ENCODE assay signal across 13 cellular contexts in genomic region chr7:66554326-66554725, GRCh38.
"Had no signal": no experiment of that assay in that cellular context is flagged by ENCODE, and none has a peak within 500 bp of the region (broad histone marks: within the 10 kb centered on the region; RNA-seq: fewer than 3 reads in every experiment).

No MANE protein-coding gene starts in this region.

- H3K27me3 Mint-ChIP-seq: activated CD4-positive, alpha-beta memory T cell treated with anti-CD3 and anti-CD28 coated beads, Interleukin-2, amount 10 ng/mL, durations not matched to agents 7 days and 5 days; stimulated activated naive CD8-positive, alpha-beta T cell treated with anti-CD3 and anti-CD28 coated beads, Interleukin-15, amount 100 ng/mL, for 72 hours had no signal

- ATAC-seq: natural killer cell; stimulated activated naive CD8-positive, alpha-beta T cell treated with anti-CD3 and anti-CD28 coated beads, Interleukin-15, amount 100 ng/mL, for 72 hours had no signal

- H3K9me3 ChIP-seq: SJCRH30, thyroid gland had no signal

- H3K4me3 Mint-ChIP-seq: activated CD4-positive, alpha-beta memory T cell treated with anti-CD3 and anti-CD28 coated beads, Interleukin-2, amount 10 ng/mL, durations not matched to agents 7 days and 5 days; immature natural killer cell; natural killer cell; stimulated activated naive CD8-positive, alpha-beta T cell treated with anti-CD3 and anti-CD28 coated beads, Interleukin-15, amount 100 ng/mL, for 72 hours had no signal

- H3K27me3 ChIP-seq: SJCRH30, thyroid gland had no signal

- H3K27ac ChIP-seq: SJCRH30, thyroid gland had no signal

- H3K27ac Mint-ChIP-seq: activated CD4-positive, alpha-beta memory T cell treated with anti-CD3 and anti-CD28 coated beads, Interleukin-2, amount 10 ng/mL, durations not matched to agents 7 days and 5 days; stimulated activated naive CD8-positive, alpha-beta T cell treated with anti-CD3 and anti-CD28 coated beads, Interleukin-15, amount 100 ng/mL, for 72 hours had no signal

- H3K9me3 Mint-ChIP-seq: activated CD4-positive, alpha-beta memory T cell treated with anti-CD3 and anti-CD28 coated beads, Interleukin-2, amount 10 ng/mL, durations not matched to agents 7 days and 5 days; immature natural killer cell; natural killer cell; stimulated activated naive CD8-positive, alpha-beta T cell treated with anti-CD3 and anti-CD28 coated beads, Interleukin-15, amount 100 ng/mL, for 72 hours had no signal

- H3K36me3 Mint-ChIP-seq: natural killer cell had no signal

- H3K4me1 ChIP-seq: SJCRH30 had no signal

- H3K4me3 ChIP-seq: lung, SJCRH30, thyroid gland had no signal

- DNase-seq: activated CD4-positive, alpha-beta memory T cell treated with anti-CD3 and anti-CD28 coated beads, Interleukin-2, amount 10 ng/mL, durations not matched to agents 7 days and 5 days; activated naive CD4-positive, alpha-beta T cell treated with Interleukin-2 at 50 U/mL for 16 hours; caudate nucleus; cortex of kidney; effector memory CD4-positive, alpha-beta T cell; immature natural killer cell; natural killer cell; SJCRH30; stimulated activated CD4-positive, alpha-beta T cell treated with anti-CD3 and anti-CD28 coated beads, Interleukin-4, amount 100 ng/mL, for 24 hours; stimulated activated naive CD8-positive, alpha-beta T cell treated with anti-CD3 and anti-CD28 coated beads, Interleukin-15, amount 100 ng/mL, for 72 hours; SW 1271; thyroid gland had no signal
